Comparison of ENCODE assay signal across 17 cellular contexts in the genomic region with DNA sequence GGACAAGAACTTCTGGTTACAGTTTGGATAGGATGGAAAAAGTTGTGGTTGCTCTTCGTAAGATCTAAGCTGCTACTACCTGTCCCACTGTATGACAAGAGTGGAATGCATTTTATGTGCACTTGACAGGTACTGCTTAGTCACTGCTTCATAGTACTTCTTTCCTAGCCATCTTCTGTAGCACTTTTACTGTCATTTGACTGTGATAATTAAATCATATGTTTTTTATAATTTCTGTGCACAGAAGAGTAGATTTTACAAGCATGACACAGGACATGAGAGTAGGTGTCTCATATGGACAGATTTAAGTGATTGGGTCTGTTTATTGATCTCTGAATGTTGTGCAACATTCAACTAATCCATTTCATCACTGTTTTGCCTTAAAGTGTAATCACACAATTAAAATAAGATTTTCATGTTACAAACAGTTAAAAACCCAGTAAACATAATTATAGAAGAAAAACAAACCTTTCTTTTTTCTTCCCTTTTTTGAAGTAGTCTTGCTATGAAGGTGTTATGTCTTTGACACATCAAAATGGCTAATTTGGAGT. TPM values are rescaled to one million over a fixed set of nuclear protein-coding genes. Genes with fewer than 3 reads are reported as not detected.
A peak's percentile ranks its signal among the peaks of the same experiment; 100 is the strongest.
DNase-seq lines count a peak whose midpoint lies in the region; ATAC-seq and TF ChIP-seq lines count a peak whose summit lies in the region.
"Had no signal": no experiment of that assay in that cellular context is flagged by ENCODE, and none has a peak within 500 bp of the region (broad histone marks: within the 10 kb centered on the region; RNA-seq: fewer than 3 reads in every experiment).

No MANE protein-coding gene starts in this region.

- H3K4me3 Mint-ChIP-seq in Caco-2 (ENCODE audit: unreplicated experiment) = peak overlapping the region; percentile 89
- peak overlapping the region; percentile 92 for H3K4me3 Mint-ChIP-seq in neural progenitor cell
- H3K4me3 Mint-ChIP-seq in effector memory CD8-positive, alpha-beta T cell = no peak overlapping the region
- H3K4me3 Mint-ChIP-seq: stimulated activated naive CD8-positive, alpha-beta T cell treated with anti-CD3 and anti-CD28 coated beads, Interleukin-15, Interleukin-2, amounts not matched to agents 100 ng/mL and 50 ng/mL, for 24 hours had no signal

- no peak for DNase-seq in Caco-2
- no peak for DNase-seq in SJCRH30
- DNase-seq in esophagus squamous epithelium (lab: John Stamatoyannopoulos, UW) = no peak
- no peak for DNase-seq in neural progenitor cell (ENCODE audit: low spot score)
- no peak for DNase-seq in effector memory CD8-positive, alpha-beta T cell
- DNase-seq in NCI-H187 (lab: John Stamatoyannopoulos, UW) = no peak
- DNase-seq in NCI-H1417 (lab: John Stamatoyannopoulos, UW) = no peak
- DNase-seq: activated CD8-positive, alpha-beta memory T cell treated with anti-CD3 and anti-CD28 coated beads, Interleukin-2, amount 50 U/mL, for 48 hours; adrenal gland; KBM-7; NCI-H187 treated with DMSO at 0.1 percent for 48 hours; NCI-H748 treated with DMSO at 0.1 percent for 48 hours; Right ventricle myocardium superior had no signal

- no peaks in the 10 kb centered on the region for H4K20me1 ChIP-seq in neural progenitor cell (ENCODE audit: low read depth)

- no peak overlapping the region for H3K4me2 ChIP-seq in neural progenitor cell

- CTCF ChIA-PET in Caco-2 (lab: Charles Lee) = interaction anchor here (1.4 kb wide), 1 partner anchor 10 kb away, joined by 4 read pairs; no protein-coding TSS in a partner anchor

- H3K9me3 Mint-ChIP-seq in Caco-2 (ENCODE audit: unreplicated experiment) (no peaks in the 10 kb centered on the region), neural progenitor cell (no peaks in the 10 kb centered on the region)
- H3K9me3 Mint-ChIP-seq in effector memory CD8-positive, alpha-beta T cell = no peaks in the 10 kb centered on the region
- H3K9me3 Mint-ChIP-seq: stimulated activated naive CD8-positive, alpha-beta T cell treated with anti-CD3 and anti-CD28 coated beads, Interleukin-15, Interleukin-2, amounts not matched to agents 100 ng/mL and 50 ng/mL, for 24 hours had no signal

- no TSS peak for BruUV-seq in Caco-2 (replicated peaks; lab: Mats Ljungman, UMichigan)

- H3K27ac Mint-ChIP-seq in Caco-2 (ENCODE audit: unreplicated experiment) (no peak overlapping the region), neural progenitor cell (no peak overlapping the region)
- H3K27ac Mint-ChIP-seq in effector memory CD8-positive, alpha-beta T cell = no peak overlapping the region
- H3K27ac Mint-ChIP-seq: stimulated activated naive CD8-positive, alpha-beta T cell treated with anti-CD3 and anti-CD28 coated beads, Interleukin-15, Interleukin-2, amounts not matched to agents 100 ng/mL and 50 ng/mL, for 24 hours had no signal

- H3K36me3 Mint-ChIP-seq in Caco-2 (ENCODE audit: insufficient read depth, unreplicated experiment) (peaks cover 31% of the 10 kb centered on the region), neural progenitor cell (peaks cover 2% of the 10 kb centered on the region)
- H3K36me3 Mint-ChIP-seq in effector memory CD8-positive, alpha-beta T cell (ENCODE audit: insufficient read depth) = peaks cover 3% of the 10 kb centered on the region

- H3K27ac ChIP-seq in SJCRH30 (peak overlapping the region; percentile 98), esophagus squamous epithelium (peak overlapping the region in 3 of 4 donors; percentile 20 to 97 (median 92)), neural progenitor cell (no peak overlapping the region)
- H3K27ac ChIP-seq: BLaER1 had no signal

- peaks cover 68% of the 10 kb centered on the region for H3K79me2 ChIP-seq in neural progenitor cell (ENCODE audit: low read depth)

- H3K4me1 Mint-ChIP-seq in Caco-2 (ENCODE audit: low read depth, unreplicated experiment) (peaks cover 40% of the 10 kb centered on the region), neural progenitor cell (peaks cover 38% of the 10 kb centered on the region)
- H3K4me1 Mint-ChIP-seq in effector memory CD8-positive, alpha-beta T cell (ENCODE audit: low read depth in 2 of 2) = peaks cover 8 to 14% of the 10 kb centered on the region in 2 donors

- TF ChIP-seq CTCF in Caco-2 (IDR thresholded peaks at IDR 0.05; ENCODE audit: insufficient read depth in 1 of 2, low read depth in 1 of 2, low read length in 1 of 2, severe bottlenecking in 1 of 2, unreplicated experiment in 1 of 2) = no peak
- TF ChIP-seq CTCF in esophagus squamous epithelium (IDR thresholded peaks at IDR 0.05) = no peak
- TF ChIP-seq CTCF in neural progenitor cell (IDR thresholded peaks at IDR 0.05) = no peak

- no peak for TF ChIP-seq POLR2A in esophagus squamous epithelium (IDR thresholded peaks at IDR 0.05)

- H3K27me3 Mint-ChIP-seq in Caco-2 (ENCODE audit: insufficient read depth, unreplicated experiment) (no peaks in the 10 kb centered on the region), neural progenitor cell (ENCODE audit: insufficient read depth, low read depth) (no peaks in the 10 kb centered on the region)
- peaks cover 0 to 8% of the 10 kb centered on the region in 2 donors for H3K27me3 Mint-ChIP-seq in effector memory CD8-positive, alpha-beta T cell

- POLR2A ChIA-PET in Caco-2 (lab: Charles Lee) = no interaction called here

- H3K27me3 ChIP-seq in Caco-2 (replicated peaks; ENCODE audit: control insufficient read depth, insufficient read depth, low read length) = no peaks in the 10 kb centered on the region
- no peaks in the 10 kb centered on the region for H3K27me3 ChIP-seq in SJCRH30
- H3K27me3 ChIP-seq in esophagus squamous epithelium = no peaks in the 10 kb centered on the region
- peaks cover 23% of the 10 kb centered on the region for H3K27me3 ChIP-seq in neural progenitor cell
- H3K27me3 ChIP-seq: adrenal gland, BLaER1 had no signal

- H2AFZ ChIP-seq in neural progenitor cell (replicated peaks) = no peak overlapping the region

- no peaks in the 10 kb centered on the region for H3K36me3 ChIP-seq in Caco-2 (ENCODE audit: control insufficient read depth, insufficient read depth, low read length)
- peaks cover 59% of the 10 kb centered on the region for H3K36me3 ChIP-seq in SJCRH30
- H3K36me3 ChIP-seq in esophagus squamous epithelium = no peaks in the 10 kb centered on the region
- H3K36me3 ChIP-seq in neural progenitor cell = no peaks in the 10 kb centered on the region
- H3K36me3 ChIP-seq: adrenal gland, BLaER1 had no signal

- no peak overlapping the region for H3K9ac ChIP-seq in neural progenitor cell
- H3K9ac ChIP-seq: BLaER1 had no signal

- ATAC-seq in effector memory CD8-positive, alpha-beta T cell (replicated peaks) = no peak
- no peak for ATAC-seq in GM21367 (IDR thresholded peaks at IDR 0.05; ENCODE audit: unreplicated experiment)

- peaks cover 19% of the 10 kb centered on the region for H3F3A ChIP-seq in neural progenitor cell (ENCODE audit: low read depth)

- peaks cover 67% of the 10 kb centered on the region for H3K4me1 ChIP-seq in Caco-2
- H3K4me1 ChIP-seq in SJCRH30 = peaks cover 50% of the 10 kb centered on the region
- H3K4me1 ChIP-seq in esophagus squamous epithelium = peaks cover 13 to 78% (median 21%) of the 10 kb centered on the region in 3 donors
- H3K4me1 ChIP-seq in neural progenitor cell = peaks cover 22% of the 10 kb centered on the region

- intact Hi-C loops in Caco-2 (cut with micrococcal nuclease; ENCODE audit: unreplicated experiment) (loop anchor here (2.0 to 5.0 kb wide), 2 partner anchors 118 to 331 kb away; no protein-coding TSS in a partner anchor), esophagus squamous epithelium (cut with DNase I) (no loop called here)

- H3K9me3 ChIP-seq in Caco-2 = no peaks in the 10 kb centered on the region
- H3K9me3 ChIP-seq in SJCRH30 (replicated peaks) = no peaks in the 10 kb centered on the region
- H3K9me3 ChIP-seq in esophagus squamous epithelium = no peaks in the 10 kb centered on the region
- no peaks in the 10 kb centered on the region for H3K9me3 ChIP-seq in neural progenitor cell (ENCODE audit: low read depth)
- H3K9me3 ChIP-seq: adrenal gland, BLaER1 had no signal

- WGBS in esophagus squamous epithelium, 2 donors = 47 to 89% methylated on average over 1 of the region's 1 CpG

- H3K4me3 ChIP-seq in Caco-2 (ENCODE audit: low read depth, low read length) = no peak overlapping the region
- H3K4me3 ChIP-seq in SJCRH30 = peak overlapping the region; percentile 94
- H3K4me3 ChIP-seq in esophagus squamous epithelium = peak overlapping the region in 1 of 4 donors; percentile 76
- H3K4me3 ChIP-seq in neural progenitor cell = no peak overlapping the region
- H3K4me3 ChIP-seq: BLaER1, lung had no signal

RNA-seq across cellular contexts. Expression of gene SPATS2L, which starts 2.9 kb away (rescaled TPM):
- total RNA-seq in Caco-2 (2022) (189 and 196 TPM in 2 replicates), esophagus squamous epithelium (10 to 100 TPM; 53.2 to 91.9 (median 68.3) TPM), neural progenitor cell (ENCODE audit: low replicate concordance) (18.5 and 29.1 TPM in 2 replicates)
- 339 and 355 TPM in 2 replicates for total RNA-seq in SJCRH30 (2014; rRNA removed; shearing (Covaris generic))

Comparison
In these comparisons a context has a peak if more than half of its experiments do, and no peak if none do; other contexts are left out.
1. H3K4me3 Mint-ChIP-seq: peak in Caco-2 (single experiment) and neural progenitor cell (single experiment); none in effector memory CD8-positive, alpha-beta T cell (0 of 2).